14 cellular contexts compared by ENCODE assay signal in genomic region chr9:37029776-37030590, GRCh38. TPM values are rescaled to one million over a fixed set of nuclear protein-coding genes. Genes with fewer than 3 reads are reported as not detected.
DNase-seq lines count a peak whose midpoint lies in the region; ATAC-seq, FAIRE-seq and TF ChIP-seq lines count a peak whose summit lies in the region.
"Had no signal": no experiment of that assay in that cellular context is flagged by ENCODE, and none has a peak within 500 bp of the region (broad histone marks: within the 10 kb centered on the region; RNA-seq: fewer than 3 reads in every experiment).

No MANE protein-coding gene starts in this region.

- H3K9me3 Mint-ChIP-seq in CD4-positive, alpha-beta T cell, result no peaks in the 10 kb centered on the region
- H3K9me3 Mint-ChIP-seq in activated B cell treated with CpG ODN at 0.5 μM for 24 hours (no peaks in the 10 kb centered on the region), endothelial cell (ENCODE audit: unreplicated experiment) (no peaks in the 10 kb centered on the region)

- no peak overlapping the region for H3K27ac Mint-ChIP-seq in CD4-positive, alpha-beta T cell
- H3K27ac Mint-ChIP-seq in activated B cell treated with CpG ODN at 0.5 μM for 24 hours, result peak overlapping the region; percentile 96
- H3K27ac Mint-ChIP-seq in endothelial cell (ENCODE audit: unreplicated experiment), result no peak overlapping the region

- POLR2A ChIA-PET in CD4-positive, alpha-beta T cell (lab: Charles Lee), result interaction anchor here (0.7 kb wide), 1 partner anchor 50 kb away, joined by 3 read pairs; no protein-coding TSS in a partner anchor
- POLR2A ChIA-PET in activated B cell treated with CpG ODN at 0.5 μM for 24 hours (lab: Charles Lee), result interaction anchor here (0.5 to 16.7 kb wide), 26 partner anchors 7 to 479 kb away, joined by 3 to 291 read pairs (median 4); partner anchors contain the start of genes PAX5 and ZCCHC7

- peaks cover 98% of the 10 kb centered on the region for H3K27me3 ChIP-seq in CD4-positive, alpha-beta T cell (ENCODE audit: control insufficient read depth, insufficient read depth, low read length)

- no peaks in the 10 kb centered on the region for H3K9me3 ChIP-seq in CD4-positive, alpha-beta T cell (ENCODE audit: control insufficient read depth, low read length)
- H3K9me3 ChIP-seq: SK-N-SH, upper lobe of right lung had no signal

- FAIRE-seq in GM19239 (lab: Jason Lieb, UNC), result peak; percentile 33

- H3K27ac ChIP-seq in CD4-positive, alpha-beta T cell (ENCODE audit: low read depth, low read length), result no peak overlapping the region
- H3K27ac ChIP-seq: gastroesophageal sphincter, upper lobe of right lung had no signal

- H3K4me1 Mint-ChIP-seq in CD4-positive, alpha-beta T cell (ENCODE audit: low read depth), result peaks cover 48% of the 10 kb centered on the region
- H3K4me1 Mint-ChIP-seq in activated B cell treated with CpG ODN at 0.5 μM for 24 hours (peaks cover 62% of the 10 kb centered on the region), endothelial cell (ENCODE audit: unreplicated experiment) (peaks cover 25% of the 10 kb centered on the region)

- ATAC-seq in CD4-positive, alpha-beta T cell (ENCODE audit: poor library complexity), result no peak
- ATAC-seq in activated B cell treated with CpG ODN at 0.5 μM for 24 hours (ENCODE audit: low read depth), result no peak
- ATAC-seq: gastroesophageal sphincter, upper lobe of right lung had no signal

- peaks cover 92% of the 10 kb centered on the region for H3K27me3 Mint-ChIP-seq in CD4-positive, alpha-beta T cell
- H3K27me3 Mint-ChIP-seq in activated B cell treated with CpG ODN at 0.5 μM for 24 hours, result no peaks in the 10 kb centered on the region
- peaks cover 28% of the 10 kb centered on the region for H3K27me3 Mint-ChIP-seq in endothelial cell (ENCODE audit: unreplicated experiment)

- H3K4me3 Mint-ChIP-seq in CD4-positive, alpha-beta T cell, result peak overlapping the region; percentile 54
- H3K4me3 Mint-ChIP-seq in activated B cell treated with CpG ODN at 0.5 μM for 24 hours, result peak overlapping the region; percentile 90
- no peak overlapping the region for H3K4me3 Mint-ChIP-seq in endothelial cell (ENCODE audit: unreplicated experiment)

- intact Hi-C loops in CD4-positive, alpha-beta T cell (cut with DNase I, micrococcal nuclease), result loop anchor here in 1 of 2 experiments (5.0 to 10.0 kb wide), 2 partner anchors 435 to 457 kb away; partner anchors contain the start of genes POLR1E and ZBTB5
- intact Hi-C loops in activated B cell treated with CpG ODN at 0.5 μM for 24 hours (cut with micrococcal nuclease), result loop anchor here (5.0 to 10.0 kb wide), 3 partner anchors 93 to 545 kb away; partner anchors contain the start of genes FBXO10 and POLR1E

- TF ChIP-seq CTCF in CD4-positive, alpha-beta T cell (IDR thresholded peaks at IDR 0.05), result no peak
- no peak for TF ChIP-seq CTCF in activated B cell treated with CpG ODN at 0.5 μM for 24 hours (IDR thresholded peaks at IDR 0.05)
- no peak for TF ChIP-seq CTCF in endothelial cell (IDR thresholded peaks at IDR 0.05; ENCODE audit: unreplicated experiment)

- no peaks in the 10 kb centered on the region for H3K36me3 Mint-ChIP-seq in CD4-positive, alpha-beta T cell (ENCODE audit: low read depth)
- H3K36me3 Mint-ChIP-seq in activated B cell treated with CpG ODN at 0.5 μM for 24 hours (ENCODE audit: low read depth), result peaks cover 59% of the 10 kb centered on the region
- H3K36me3 Mint-ChIP-seq in endothelial cell (ENCODE audit: low read depth, unreplicated experiment), result no peaks in the 10 kb centered on the region

- no peak for DNase-seq in CD4-positive, alpha-beta T cell
- DNase-seq in GM19239 (ENCODE audit: insufficient read length, low spot score), result no peak
- DNase-seq in activated B cell treated with CpG ODN at 0.5 μM for 24 hours, result no peak
- peak; percentile 24 for DNase-seq in kidney tubule cell (ENCODE audit: low spot score)
- DNase-seq in T-helper 1 cell, result no peak
- no peak for DNase-seq in endothelial cell (ENCODE audit: low spot score)
- DNase-seq in NCI-H510A treated with DMSO at 0.1 percent for 48 hours (lab: John Stamatoyannopoulos, UW), result no peak
- no peak for DNase-seq in stimulated activated naive CD4-positive, alpha-beta T cell (lab: John Stamatoyannopoulos, UW)
- DNase-seq: activated CD8-positive, alpha-beta memory T cell treated with anti-CD3 and anti-CD28 coated beads, Interleukin-2, amount 50 U/mL, for 48 hours; KG1; SK-N-SH; stimulated activated CD4-positive, alpha-beta T cell treated with anti-CD3 and anti-CD28 coated beads, Interleukin-4, amount 100 ng/mL, for 24 hours; upper lobe of right lung had no signal

- CTCF ChIA-PET in CD4-positive, alpha-beta T cell (lab: Charles Lee), result no interaction called here
- CTCF ChIA-PET in activated B cell treated with CpG ODN at 0.5 μM for 24 hours (lab: Charles Lee), result interaction anchor here (0.9 to 3.4 kb wide), 6 partner anchors 9 to 382 kb away, joined by 3 to 15 read pairs (median 3); no protein-coding TSS in a partner anchor

RNA-seq across cellular contexts. Expression of gene PAX5, which starts 4.1 kb away (rescaled TPM):
- under 1 TPM; 0.03 to 0.11 TPM for total RNA-seq in CD4-positive, alpha-beta T cell
- total RNA-seq in activated B cell treated with CpG ODN at 0.5 μM for 24 hours (580 and 619 TPM in 2 replicates), endothelial cell (ENCODE audit: unreplicated experiment) (1.3 TPM)

Comparison
In these comparisons a context has a peak if more than half of its experiments do, and no peak if none do; other contexts are left out.
1. RNA of gene PAX5, which starts 4.1 kb away (total RNA-seq): 580 to 619 TPM in activated B cell treated with CpG ODN at 0.5 μM for 24 hours; 1.3 TPM in endothelial cell (single experiment) and 0.03 to 0.11 TPM in CD4-positive, alpha-beta T cell; every median in the first group is over 100 times any median in the second.